ENCODE assay signal across 4 cellular contexts in genomic region chr2:119102964-119103363, GRCh38.
"Had no signal": no experiment of that assay in that cellular context is flagged by ENCODE, and none has a peak within 500 bp of the region (broad histone marks: within the 10 kb centered on the region; RNA-seq: fewer than 3 reads in every experiment).

No MANE protein-coding gene starts in this region.

- H3K4me3 ChIP-seq: K562 had no signal

- ATAC-seq: HepG2, K562 had no signal

- H3K27ac ChIP-seq: HL-60, KMS-11 had no signal
